ENCODE assay signal across 14 cellular contexts in the genomic region with DNA sequence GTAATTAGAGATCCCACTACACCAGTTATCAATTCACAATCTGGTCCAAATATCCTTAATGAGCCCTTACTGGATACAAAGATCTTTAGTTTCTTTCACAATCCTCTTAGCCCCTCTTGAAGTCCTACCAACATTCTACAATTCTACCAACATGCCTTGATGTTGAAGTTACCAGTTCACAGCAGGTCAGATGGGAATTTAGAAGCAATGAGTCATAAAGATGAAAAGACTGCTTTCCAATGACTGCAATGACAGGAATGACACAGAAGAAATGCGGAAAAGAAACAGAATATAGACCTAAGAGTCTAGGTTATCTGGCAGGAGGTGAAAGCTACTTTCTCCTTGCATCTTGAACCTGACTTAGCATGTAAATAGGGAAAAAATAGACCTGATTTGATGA. TPM values are rescaled to one million over a fixed set of nuclear protein-coding genes. Genes with fewer than 3 reads are reported as not detected.
A peak's percentile ranks its signal among the peaks of the same experiment; 100 is the strongest.
DNase-seq lines count a peak whose midpoint lies in the region; ATAC-seq, FAIRE-seq and TF ChIP-seq lines count a peak whose summit lies in the region.
"Had no signal": no experiment of that assay in that cellular context is flagged by ENCODE, and none has a peak within 500 bp of the region (broad histone marks: within the 10 kb centered on the region; RNA-seq: fewer than 3 reads in every experiment).

No MANE protein-coding gene starts in this region.

- H3K4me3 ChIP-seq in PC-3 (ENCODE audit: low read length), result no peak overlapping the region
- H3K4me3 ChIP-seq in epithelial cell of esophagus (ENCODE audit: low read length), result no peak overlapping the region
- no peak overlapping the region for H3K4me3 ChIP-seq in trophoblast cell (ENCODE audit: low read depth, low read length)
- H3K4me3 ChIP-seq: colonic mucosa had no signal

- H3F3A ChIP-seq in PC-3 (ENCODE audit: low read length, unreplicated experiment), result no peaks in the 10 kb centered on the region

- no TSS peak for BruUV-seq in PC-3 (replicated peaks; lab: Mats Ljungman, UMichigan)

- FAIRE-seq in D721Med (lab: Jason Lieb, UNC), result peak; percentile 100

- H3K9ac ChIP-seq in PC-3 (ENCODE audit: low read length) (no peak overlapping the region), trophoblast cell (ENCODE audit: low read length) (no peak overlapping the region)

- H3K4ac ChIP-seq in trophoblast cell (ENCODE audit: low read depth, low read length), result no peak overlapping the region

- H3K79me1 ChIP-seq in trophoblast cell (ENCODE audit: low read length), result no peaks in the 10 kb centered on the region

- H3K9me2 ChIP-seq in PC-3 (replicated peaks; ENCODE audit: low read length), result no peaks in the 10 kb centered on the region

- CTCF ChIA-PET in PC-3 (lab: Charles Lee), result no interaction called here

- no peak overlapping the region for H2AFZ ChIP-seq in PC-3 (ENCODE audit: low read length)
- H2AFZ ChIP-seq in trophoblast cell (ENCODE audit: insufficient read depth, low read length, poor library complexity), result no peak overlapping the region

- no peak overlapping the region for H2BK5ac ChIP-seq in trophoblast cell (ENCODE audit: low read depth, low read length, poor library complexity)

- no peak overlapping the region for H2AK5ac ChIP-seq in trophoblast cell (ENCODE audit: low read length)

- no peaks in the 10 kb centered on the region for H4K20me1 ChIP-seq in PC-3 (ENCODE audit: low read length)

- no peak; the same call in 1 of the 2 replicates for ATAC-seq in PC-3

- H3K27me3 ChIP-seq in PC-3 (ENCODE audit: low read length) (no peaks in the 10 kb centered on the region), trophoblast cell (ENCODE audit: insufficient read depth, low read length) (no peaks in the 10 kb centered on the region)
- H3K27me3 ChIP-seq: colonic mucosa had no signal

- no peak overlapping the region for H4K8ac ChIP-seq in trophoblast cell (ENCODE audit: low read depth, low read length)

- no CpG with 5 or more reads among the region's 1 CpG for WGBS in trophoblast cell (ENCODE audit: extremely low coverage, insufficient coverage, insufficient read length)

- H3K14ac ChIP-seq in trophoblast cell (ENCODE audit: low read length), result no peak overlapping the region

- no peak for DNase-seq in D721Med (ENCODE audit: insufficient read length, low spot score)
- DNase-seq in PC-3, result peak; percentile 47
- peak; percentile 60 for DNase-seq in epithelial cell of esophagus (ENCODE audit: low read depth)
- DNase-seq in trophoblast cell, result peak; percentile 35 to 92
- no peak for DNase-seq in germinal center (ENCODE audit: low spot score)
- DNase-seq in stimulated activated CD4-positive, alpha-beta T cell treated with anti-CD3 and anti-CD28 coated beads, Interleukin-4, amount 100 ng/mL, for 1 hour, result no peak
- DNase-seq in activated T-cell treated with anti-CD3 and anti-CD28 coated beads for 4 hours, result no peak
- DNase-seq in effector CD4-positive, alpha-beta T cell, result no peak
- DNase-seq: activated B cell treated with CpG ODN at 0.5 μM for 24 hours; activated effector memory CD4-positive, alpha-beta T cell treated with Interleukin-2 at 50 U/mL for 16 hours; colonic mucosa; DND-41; OCI-M1; stimulated activated CD4-positive, alpha-beta T cell treated with anti-CD3 and anti-CD28 coated beads, Interleukin-1b, Interleukin-23, amount 100 ng/mL, for 48 hours had no signal

- no peak overlapping the region for H2BK120ac ChIP-seq in trophoblast cell (ENCODE audit: insufficient read depth, low read length, poor library complexity)

- H3K9me3 ChIP-seq in PC-3 (ENCODE audit: low read length), result no peaks in the 10 kb centered on the region
- H3K9me3 ChIP-seq in trophoblast cell (ENCODE audit: insufficient read depth, low read depth, low read length), result no peaks in the 10 kb centered on the region
- H3K9me3 ChIP-seq: colonic mucosa had no signal

- TF ChIP-seq CTCF in D721Med (IDR thresholded peaks at IDR 0.05; ENCODE audit: insufficient read depth, missing control alignments) (no peak), PC-3 (conservative IDR thresholded peaks at IDR 0.05; ENCODE audit: low read depth, low read length) (no peak), epithelial cell of esophagus (IDR thresholded peaks at IDR 0.05; ENCODE audit: insufficient read depth, low read depth, low read length, missing control alignments) (no peak)

- H2BK12ac ChIP-seq in trophoblast cell (ENCODE audit: low read length), result no peak overlapping the region

- H3K4me1 ChIP-seq in PC-3 (ENCODE audit: insufficient read depth, low read length), result peaks cover 8% of the 10 kb centered on the region; the same call in 1 of the 2 replicates
- no peaks in the 10 kb centered on the region for H3K4me1 ChIP-seq in trophoblast cell (ENCODE audit: control insufficient read depth in 1 of 2, insufficient read depth in 2 of 2, low read length in 2 of 2)
- H3K4me1 ChIP-seq: colonic mucosa had no signal

- H3K27ac ChIP-seq in PC-3 (ENCODE audit: low read length) (no peak overlapping the region), trophoblast cell (ENCODE audit: low read depth, low read length) (no peak overlapping the region)
- H3K27ac ChIP-seq: colonic mucosa had no signal

- H3K4me2 ChIP-seq in PC-3 (ENCODE audit: low read length) (no peak overlapping the region), trophoblast cell (ENCODE audit: low read length) (no peak overlapping the region)

- H4K12ac ChIP-seq in trophoblast cell (ENCODE audit: low read depth, low read length), result no peak overlapping the region

- intact Hi-C loops in PC-3 (cut with micrococcal nuclease), result no loop called here

- POLR2A ChIA-PET in PC-3 (lab: Charles Lee; ENCODE audit: unreplicated experiment), result no interaction called here

- no peak overlapping the region for H4K91ac ChIP-seq in trophoblast cell (ENCODE audit: low read depth, low read length)

- no peak overlapping the region for H3K23ac ChIP-seq in trophoblast cell (ENCODE audit: low read length)

- H3K79me2 ChIP-seq in PC-3 (ENCODE audit: low read length) (no peaks in the 10 kb centered on the region), trophoblast cell (ENCODE audit: control insufficient read depth, insufficient read depth, low read length, poor library complexity) (no peaks in the 10 kb centered on the region)

- H3K36me3 ChIP-seq in PC-3 (ENCODE audit: low read depth, low read length) (peaks cover 23% of the 10 kb centered on the region; the same call in 1 of the 2 replicates), trophoblast cell (ENCODE audit: control insufficient read depth in 1 of 2, insufficient read depth in 2 of 2, low read length in 2 of 2) (peaks cover 0 to 3% of the 10 kb centered on the region in 2 experiments)
- H3K36me3 ChIP-seq: colonic mucosa had no signal

- H3K18ac ChIP-seq in trophoblast cell (ENCODE audit: low read length), result no peak overlapping the region

RNA-seq across cellular contexts. Expression of gene RTTN, which starts 24.5 kb away (rescaled TPM):
- 22.4 and 24.7 TPM in 2 replicates for total RNA-seq in PC-3 (2014; rRNA removed)
- 10.2 and 11.7 TPM in 2 replicates for polyA plus RNA-seq in trophoblast cell (2013)

Comparison
In these comparisons a context has a peak if more than half of its experiments do, and no peak if none do; other contexts are left out.
1. DNase-seq: peak in PC-3 (single experiment), epithelial cell of esophagus (single experiment) and trophoblast cell (2 of 2); none in D721Med (single experiment), germinal center (single experiment), stimulated activated CD4-positive, alpha-beta T cell treated with anti-CD3 and anti-CD28 coated beads, Interleukin-4, amount 100 ng/mL, for 1 hour (single experiment), activated T-cell treated with anti-CD3 and anti-CD28 coated beads for 4 hours (single experiment) and effector CD4-positive, alpha-beta T cell (single experiment).